In genomic region chr1:1163538-1164070, GRCh38 we compare ENCODE assay signal across 16 cellular contexts. TPM values are rescaled to one million over a fixed set of nuclear protein-coding genes. Genes with fewer than 3 reads are reported as not detected.
A peak's percentile ranks its signal among the peaks of the same experiment; 100 is the strongest.
DNase-seq lines count a peak whose midpoint lies in the region; ATAC-seq, FAIRE-seq and TF ChIP-seq lines count a peak whose summit lies in the region.
"Had no signal": no experiment of that assay in that cellular context is flagged by ENCODE, and none has a peak within 500 bp of the region (broad histone marks: within the 10 kb centered on the region; RNA-seq: fewer than 3 reads in every experiment).

No MANE protein-coding gene starts in this region.

- H3K9ac ChIP-seq in BLaER1 treated with 17β-estradiol and CSF1 and Interleukin-3, amounts not matched to agents 10 nM and 100 nM: peak overlapping the region in 1 of 11 experiments; percentile 12; a peak in 1 of 22 replicates
- H3K9ac ChIP-seq in keratinocyte (ENCODE audit: control insufficient read depth, extremely low read depth, insufficient read depth, low read length): peak overlapping the region; percentile 96

- ATAC-seq in pancreas: peak in 2 of 4 donors; percentile 6 to 8
- no peak for ATAC-seq in HG03520 (IDR thresholded peaks at IDR 0.05; ENCODE audit: unreplicated experiment)
- ATAC-seq: activated CD4-positive, CD25-positive, alpha-beta regulatory T cell treated with anti-CD3 and anti-CD28 coated beads, Interleukin-2, amount 50 U/mL, for 24 hours; right cardiac atrium; stimulated activated effector memory CD8-positive, alpha-beta T cell treated with anti-CD3 and anti-CD28 coated beads, Interleukin-12 subunit alpha, Interleukin-12 subunit beta, amount 100 ng/mL, for 72 hours had no signal

- H3K27ac ChIP-seq in BLaER1 treated with 17β-estradiol and CSF1 and Interleukin-3, amounts not matched to agents 10 nM and 100 nM: no peak overlapping the region
- H3K27ac ChIP-seq in VCaP (peak overlapping the region; percentile 90), keratinocyte (ENCODE audit: control insufficient read depth, insufficient read depth, low read length) (peak overlapping the region; percentile 95), pancreas (peak overlapping the region; percentile 89 to 96 (median 96))

- H3K36me3 ChIP-seq in BLaER1 treated with 17β-estradiol and CSF1 and Interleukin-3, amounts not matched to agents 10 nM and 100 nM: no peaks in the 10 kb centered on the region
- H3K36me3 ChIP-seq in keratinocyte (ENCODE audit: control insufficient read depth in 2 of 2, extremely low read depth in 1 of 2, insufficient read depth in 2 of 2, low read length in 2 of 2): peaks cover 0 to 3% of the 10 kb centered on the region in 2 experiments
- no peaks in the 10 kb centered on the region for H3K36me3 ChIP-seq in pancreas

- dilution Hi-C loops in keratinocyte (cut with MboI; ENCODE audit: extremely low pct_ligation_motif_present, low sequenced_read_pairs): no loop called here

- intact Hi-C loops in pancreas (cut with DNase I): no loop called here

- DNase-seq in keratinocyte (ENCODE audit: low read depth, low spot score) (no peak), pancreas (no peak), NCI-H748 treated with DMSO at 0.1 percent for 48 hours (lab: John Stamatoyannopoulos, UW) (no peak), SKM-1 (lab: John Stamatoyannopoulos, UW; ENCODE audit: unreplicated experiment) (no peak)
- no peak for DNase-seq in stimulated activated CD8-positive, alpha-beta memory T cell treated with anti-CD3 and anti-CD28 coated beads, Interleukin-4, amount 100 ng/mL, for 48 hours
- DNase-seq: cerebellar nuclear complex; KBM-7; NCI-H1417 treated with DMSO at 0.1 percent for 48 hours; NCI-H446 treated with DMSO at 0.1 percent for 48 hours; stimulated activated CD4-positive, alpha-beta T cell treated with anti-CD3 and anti-CD28 coated beads, Interleukin-4, amount 100 ng/mL, for 24 hours had no signal

- peaks cover 9 to 69% (median 46%) of the 10 kb centered on the region in 10 experiments for H3K4me1 ChIP-seq in BLaER1 treated with 17β-estradiol and CSF1 and Interleukin-3, amounts not matched to agents 10 nM and 100 nM
- H3K4me1 ChIP-seq in keratinocyte (ENCODE audit: control insufficient read depth, extremely low read depth, insufficient read depth, low read length) (peaks cover 11% of the 10 kb centered on the region), pancreas (peaks cover 6 to 15% (median 10%) of the 10 kb centered on the region in 3 donors)

- no peak for TF ChIP-seq CTCF in VCaP (conservative IDR thresholded peaks at IDR 0.05)
- no peak for TF ChIP-seq CTCF in keratinocyte (optimal IDR thresholded peaks at IDR 0.05 in 1 of 3, IDR thresholded peaks at IDR 0.05 in 1 of 3, conservative IDR thresholded peaks at IDR 0.05 in 1 of 3; ENCODE audit: extremely low read depth in 1 of 3, insufficient read depth in 2 of 3, low read length in 3 of 3)
- TF ChIP-seq CTCF in pancreas (IDR thresholded peaks at IDR 0.05): no peak

- H3K4me3 ChIP-seq in BLaER1 treated with 17β-estradiol and CSF1 and Interleukin-3, amounts not matched to agents 10 nM and 100 nM: no peak overlapping the region
- H3K4me3 ChIP-seq in keratinocyte (ENCODE audit: control insufficient read depth in 2 of 3, extremely low read depth in 1 of 3, insufficient read depth in 2 of 3, low read depth in 1 of 3, low read length in 3 of 3) (peak overlapping the region; percentile 83 to 98 (median 92)), pancreas (peak overlapping the region; percentile 43 to 85 (median 58))

- peaks cover 52% of the 10 kb centered on the region for H3K79me2 ChIP-seq in keratinocyte (ENCODE audit: control insufficient read depth, insufficient read depth, low read length)

- H3K9me1 ChIP-seq in keratinocyte (ENCODE audit: control insufficient read depth, extremely low read depth, insufficient read depth, low read length): no peaks in the 10 kb centered on the region

- H4K20me1 ChIP-seq in BLaER1 treated with 17β-estradiol and CSF1 and Interleukin-3, amounts not matched to agents 10 nM and 100 nM: peaks cover 0 to 5% (median 0%) of the 10 kb centered on the region in 11 experiments; a peak in 2 of 22 replicates
- peaks cover 7% of the 10 kb centered on the region for H4K20me1 ChIP-seq in keratinocyte (ENCODE audit: control insufficient read depth, extremely low read depth, insufficient read depth, low read length)

- no peaks in the 10 kb centered on the region for H3K9me3 ChIP-seq in BLaER1 treated with 17β-estradiol and CSF1 and Interleukin-3, amounts not matched to agents 10 nM and 100 nM (replicated peaks in 1 of 11)
- no peaks in the 10 kb centered on the region for H3K9me3 ChIP-seq in keratinocyte (ENCODE audit: control insufficient read depth, low read depth, low read length)
- H3K9me3 ChIP-seq in pancreas: no peaks in the 10 kb centered on the region

- H3K27me3 ChIP-seq in BLaER1 treated with 17β-estradiol and CSF1 and Interleukin-3, amounts not matched to agents 10 nM and 100 nM: peaks cover 30 to 45% (median 38%) of the 10 kb centered on the region in 11 experiments
- H3K27me3 ChIP-seq in keratinocyte (ENCODE audit: control insufficient read depth, extremely low read depth, insufficient read depth, low read length) (no peaks in the 10 kb centered on the region), pancreas (no peaks in the 10 kb centered on the region)

- FAIRE-seq in keratinocyte (lab: Jason Lieb, UNC) (no peak), pancreas (lab: Jason Lieb, UNC) (no peak)

- peak overlapping the region; percentile 78 for H2AFZ ChIP-seq in keratinocyte (ENCODE audit: control insufficient read depth, low read length)

- H3K4me2 ChIP-seq in BLaER1 treated with 17β-estradiol and CSF1 and Interleukin-3, amounts not matched to agents 10 nM and 100 nM: peak overlapping the region in 9 of 11 experiments; percentile 18 to 80 (median 58); a peak in 15 of 22 replicates
- peak overlapping the region; percentile 99 for H3K4me2 ChIP-seq in keratinocyte (ENCODE audit: control insufficient read depth, extremely low read depth, insufficient read depth, low read depth, low read length)

- 7 to 15% methylated on average over 33 of the region's 33 CpGs for WGBS in pancreas, 2 donors

RNA-seq across cellular contexts. Expression of gene TTLL10, which starts 10.1 kb away (rescaled TPM):
- not detected in 3 replicates for polyA plus RNA-seq in keratinocyte
- polyA plus RNA-seq in keratinocyte (2011; ENCODE audit: low read depth): not detected
- polyA plus RNA-seq in keratinocyte (2011; cell fraction: cytosol; rRNA removed): not detected in 2 replicates
- 0.31 TPM in 1 of 2 replicates, not detected in the other for polyA plus RNA-seq in keratinocyte (2011; cell fraction: nucleus; rRNA removed)
- 0.07 TPM in 1 of 2 replicates, not detected in the other for polyA plus RNA-seq in keratinocyte (2012; ENCODE audit: low replicate concordance)
- polyA minus RNA-seq in keratinocyte: 0.23 TPM in 1 of 3 replicates, not detected in the others
- not detected for polyA minus RNA-seq in keratinocyte (2011; cell fraction: cytosol; rRNA and poly(A)+ RNA removed)
- polyA minus RNA-seq in keratinocyte (2011; cell fraction: nucleus; rRNA and poly(A)+ RNA removed): not detected in 2 replicates
- total RNA-seq in pancreas: under 1 TPM in 5 of 6 donors, not detected in 1; 0.20 to 0.51 (median 0.38) TPM
- polyA plus RNA-seq in pancreas: 1 to 10 TPM; 1.0 to 1.6 TPM
- total RNA-seq: right cardiac atrium had no signal

RNA-seq across cellular contexts. Expression of gene TNFRSF18, which starts 42.8 kb away (rescaled TPM):
- polyA plus RNA-seq in keratinocyte: 0.09 to 0.63 TPM (median 0.21 TPM) in 3 replicates
- polyA plus RNA-seq in keratinocyte (2011; ENCODE audit: low read depth): not detected
- polyA plus RNA-seq in keratinocyte (2011; cell fraction: cytosol; rRNA removed): 0.07 and 0.34 TPM in 2 replicates
- polyA plus RNA-seq in keratinocyte (2011; cell fraction: nucleus; rRNA removed): 0.23 and 0.88 TPM in 2 replicates
- 0.18 and 0.21 TPM in 2 replicates for polyA plus RNA-seq in keratinocyte (2012; ENCODE audit: low replicate concordance)
- not detected in 3 replicates for polyA minus RNA-seq in keratinocyte
- polyA minus RNA-seq in keratinocyte (2011; cell fraction: cytosol; rRNA and poly(A)+ RNA removed): not detected
- 0.78 TPM in 1 of 2 replicates, not detected in the other for polyA minus RNA-seq in keratinocyte (2011; cell fraction: nucleus; rRNA and poly(A)+ RNA removed)
- total RNA-seq in pancreas: under 1 TPM in 3 of 6 donors, not detected in 3; 0.32 to 0.34 (median 0.34) TPM
- 1 to 10 TPM; 1.1 to 1.2 TPM for polyA plus RNA-seq in pancreas

RNA-seq across cellular contexts. Expression of gene C1orf159, which starts 47.7 kb away (rescaled TPM):
- 6.1 to 8.8 TPM (median 8.0 TPM) in 3 replicates for polyA plus RNA-seq in keratinocyte
- 3.2 TPM for polyA plus RNA-seq in keratinocyte (2011; ENCODE audit: low read depth)
- polyA plus RNA-seq in keratinocyte (2011; cell fraction: cytosol; rRNA removed): 3.5 and 10.1 TPM in 2 replicates
- 19.2 and 30.8 TPM in 2 replicates for polyA plus RNA-seq in keratinocyte (2011; cell fraction: nucleus; rRNA removed)
- 9.8 and 11.1 TPM in 2 replicates for polyA plus RNA-seq in keratinocyte (2012; ENCODE audit: low replicate concordance)
- 2.4 to 4.1 TPM (median 3.7 TPM) in 3 replicates for polyA minus RNA-seq in keratinocyte
- 8.4 TPM for polyA minus RNA-seq in keratinocyte (2011; cell fraction: cytosol; rRNA and poly(A)+ RNA removed)
- polyA minus RNA-seq in keratinocyte (2011; cell fraction: nucleus; rRNA and poly(A)+ RNA removed): 9.0 and 9.5 TPM in 2 replicates
- total RNA-seq in pancreas: 1 to 10 TPM; 3.0 to 6.7 (median 4.0) TPM
- polyA plus RNA-seq in pancreas: 10 to 100 TPM; 20.9 to 30.7 TPM

RNA-seq across cellular contexts. Expression of gene TNFRSF4, which starts 50.3 kb away (rescaled TPM):
- polyA plus RNA-seq in keratinocyte (0.04 TPM in 1 of 3 replicates, not detected in the others), pancreas (1 to 10 TPM; 2.8 to 5.0 TPM)
- not detected for polyA plus RNA-seq in keratinocyte (2011; ENCODE audit: low read depth)
- not detected in 2 replicates for polyA plus RNA-seq in keratinocyte (2011; cell fraction: cytosol; rRNA removed)
- polyA plus RNA-seq in keratinocyte (2011; cell fraction: nucleus; rRNA removed): not detected in 2 replicates
- polyA plus RNA-seq in keratinocyte (2012; ENCODE audit: low replicate concordance): not detected in 2 replicates
- polyA minus RNA-seq in keratinocyte: not detected in 3 replicates
- polyA minus RNA-seq in keratinocyte (2011; cell fraction: cytosol; rRNA and poly(A)+ RNA removed): not detected
- polyA minus RNA-seq in keratinocyte (2011; cell fraction: nucleus; rRNA and poly(A)+ RNA removed): not detected in 2 replicates
- 1 to 10 TPM in 3 of 6 donors, under 1 TPM in 3; 0.26 to 1.6 (median 0.86) TPM for total RNA-seq in pancreas

Comparison
In these comparisons a context has a peak if more than half of its experiments do, and no peak if none do; other contexts are left out.
1. H3K27ac ChIP-seq: peak in VCaP (single experiment), keratinocyte (single experiment) and pancreas (4 of 4); none in BLaER1 treated with 17β-estradiol and CSF1 and Interleukin-3, amounts not matched to agents 10 nM and 100 nM (0 of 11).
2. H3K4me3 ChIP-seq: peak in keratinocyte (3 of 3) and pancreas (4 of 4); none in BLaER1 treated with 17β-estradiol and CSF1 and Interleukin-3, amounts not matched to agents 10 nM and 100 nM (0 of 10).